8 cellular contexts compared by ENCODE assay signal in genomic region chr20:31720486-31721407, GRCh38. TPM values are rescaled to one million over a fixed set of nuclear protein-coding genes. Genes with fewer than 3 reads are reported as not detected.
DNase-seq lines count a peak whose midpoint lies in the region; ATAC-seq and TF ChIP-seq lines count a peak whose summit lies in the region.

No MANE protein-coding gene starts in this region.

- peaks cover 59% of the 10 kb centered on the region for H3K4me1 Mint-ChIP-seq in CD14-positive monocyte
- H3K4me1 Mint-ChIP-seq in activated naive CD4-positive, alpha-beta T cell treated with anti-CD3 and anti-CD28 coated beads for 36 hours (ENCODE audit: low read depth): peaks cover 25% of the 10 kb centered on the region

- no peak for ATAC-seq in HG02938 (IDR thresholded peaks at IDR 0.05; ENCODE audit: unreplicated experiment)

- CTCF ChIA-PET in activated naive CD4-positive, alpha-beta T cell treated with anti-CD3 and anti-CD28 coated beads for 36 hours (lab: Charles Lee): interaction anchor here (0.6 to 12.6 kb wide), 10 partner anchors 13 to 161 kb away, joined by 3 to 339 read pairs (median 6); no protein-coding TSS in a partner anchor

- H3K27me3 ChIP-seq in iPS-18a (ENCODE audit: control insufficient read depth, insufficient read depth, low read length) (no peaks in the 10 kb centered on the region), spleen (replicated peaks in 1 of 7) (no peaks in the 10 kb centered on the region)

- H3K4me1 ChIP-seq in iPS-18a (ENCODE audit: control insufficient read depth, low read depth, low read length): peaks cover 40% of the 10 kb centered on the region
- H3K4me1 ChIP-seq in spleen: peaks cover 39 to 75% (median 70%) of the 10 kb centered on the region in 6 donors

- intact Hi-C loops in CD14-positive monocyte (cut with micrococcal nuclease): loop anchor here (5.0 kb wide), 2 partner anchors 43 to 158 kb away; no protein-coding TSS in a partner anchor
- intact Hi-C loops in activated naive CD4-positive, alpha-beta T cell treated with anti-CD3 and anti-CD28 coated beads for 36 hours (cut with micrococcal nuclease): no loop called here
- intact Hi-C loops in spleen (cut with DNase I; ENCODE audit: low total_unique reads): no loop called here

- H3K36me3 ChIP-seq in iPS-18a (ENCODE audit: control insufficient read depth, low read depth, low read length) (peaks cover 22% of the 10 kb centered on the region), spleen (peaks cover 0 to 60% (median 0%) of the 10 kb centered on the region in 6 donors)

- H3K4me3 Mint-ChIP-seq in CD14-positive monocyte: peak overlapping the region; percentile 46 to 96
- peak overlapping the region; percentile 95 for H3K4me3 Mint-ChIP-seq in activated naive CD4-positive, alpha-beta T cell treated with anti-CD3 and anti-CD28 coated beads for 36 hours

- 13 to 23% (median 17%) methylated on average over 7 of the region's 7 CpGs for WGBS in spleen, 5 donors

- H3K27ac ChIP-seq in iPS-18a (ENCODE audit: low read length): no peak overlapping the region
- H3K27ac ChIP-seq in spleen: peak overlapping the region in 7 of 8 donors; percentile 95 to 98 (median 97)

- H3K4me3 ChIP-seq in HFF-Myc (replicated peaks; ENCODE audit: low read depth, low read length) (peak overlapping the region; percentile 50), iPS-18a (ENCODE audit: low read length) (peak overlapping the region; percentile 63), spleen (peak overlapping the region; percentile 65 to 98 (median 89))

- H3K9me3 ChIP-seq in iPS-18a (ENCODE audit: control insufficient read depth, low read depth, low read length) (no peaks in the 10 kb centered on the region), spleen (no peaks in the 10 kb centered on the region)

- H3K9me3 Mint-ChIP-seq in CD14-positive monocyte: no peaks in the 10 kb centered on the region
- no peaks in the 10 kb centered on the region for H3K9me3 Mint-ChIP-seq in activated naive CD4-positive, alpha-beta T cell treated with anti-CD3 and anti-CD28 coated beads for 36 hours

- no peak for TF ChIP-seq CTCF in CD14-positive monocyte (IDR thresholded peaks at IDR 0.05)
- no peak for TF ChIP-seq CTCF in HFF-Myc (IDR thresholded peaks at IDR 0.05; ENCODE audit: low read depth, low read length, missing control alignments)
- no peak for TF ChIP-seq CTCF in spleen (IDR thresholded peaks at IDR 0.05 in 8 of 11, conservative IDR thresholded peaks at IDR 0.05 in 3 of 11)

- H3K9ac ChIP-seq in iPS-18a (ENCODE audit: low read length): peak overlapping the region; percentile 11

- no peaks in the 10 kb centered on the region for H3K27me3 Mint-ChIP-seq in CD14-positive monocyte (ENCODE audit: low read depth in 3 of 3)
- no peaks in the 10 kb centered on the region for H3K27me3 Mint-ChIP-seq in activated naive CD4-positive, alpha-beta T cell treated with anti-CD3 and anti-CD28 coated beads for 36 hours (ENCODE audit: low read depth)

- H3K27ac Mint-ChIP-seq in CD14-positive monocyte: peak overlapping the region in 4 of 7 donors; percentile 30 to 72 (median 52)
- H3K27ac Mint-ChIP-seq in activated naive CD4-positive, alpha-beta T cell treated with anti-CD3 and anti-CD28 coated beads for 36 hours: peak overlapping the region; percentile 99

- TF ChIP-seq POLR2A in spleen (IDR thresholded peaks at IDR 0.05): no peak

- H3K36me3 Mint-ChIP-seq in CD14-positive monocyte: peaks cover 52 to 59% of the 10 kb centered on the region in 2 donors
- peaks cover 63% of the 10 kb centered on the region for H3K36me3 Mint-ChIP-seq in activated naive CD4-positive, alpha-beta T cell treated with anti-CD3 and anti-CD28 coated beads for 36 hours (ENCODE audit: low read depth)

- DNase-seq in CD14-positive monocyte (ENCODE audit: low spot score) (no peak), HFF-Myc (ENCODE audit: extremely low read depth, low read depth) (no peak), spleen (no peak), hepatic stellate cell (ENCODE audit: low spot score) (no peak), Ammon's horn (ENCODE audit: low spot score) (no peak)
- peak; percentile 44 for DNase-seq in activated naive CD4-positive, alpha-beta T cell treated with anti-CD3 and anti-CD28 coated beads for 36 hours

RNA-seq across cellular contexts. Expression of gene BCL2L1, which starts 1.9 kb away (rescaled TPM):
- polyA plus RNA-seq in CD14-positive monocyte (10 to 100 TPM; 12.4 to 14.3 TPM), spleen (10 to 100 TPM; 18.7 to 55.5 (median 22.7) TPM)
- 10 to 100 TPM; 87.9 to 89.2 TPM for total RNA-seq in activated naive CD4-positive, alpha-beta T cell treated with anti-CD3 and anti-CD28 coated beads for 36 hours
- total RNA-seq in spleen: 100 to 1,000 TPM in 4 of 7 donors, 10 to 100 TPM in 3; 70.2 to 167 (median 107) TPM

RNA-seq across cellular contexts. Expression of gene TPX2, which starts 18.3 kb away (rescaled TPM):
- polyA plus RNA-seq in CD14-positive monocyte: under 1 TPM in 1 of 2 donors, not detected in 1; 0.06 TPM
- total RNA-seq in activated naive CD4-positive, alpha-beta T cell treated with anti-CD3 and anti-CD28 coated beads for 36 hours: 100 to 1,000 TPM; 166 to 175 TPM
- 10 to 100 TPM in 3 of 7 donors, 1 to 10 TPM in 4; 2.6 to 16.2 (median 8.8) TPM for total RNA-seq in spleen
- 1 to 10 TPM; 1.4 to 9.3 (median 3.1) TPM for polyA plus RNA-seq in spleen

Comparison
In these comparisons a context has a peak if more than half of its experiments do, and no peak if none do; other contexts are left out.
1. RNA of gene TPX2, which starts 18.3 kb away (total RNA-seq): 166 to 175 TPM in activated naive CD4-positive, alpha-beta T cell treated with anti-CD3 and anti-CD28 coated beads for 36 hours; 2.6 to 16.2 TPM in spleen; every median in the first group is over 4 times any median in the second.
2. intact Hi-C loops: an anchor here in CD14-positive monocyte (5.0 kb wide); none called in activated naive CD4-positive, alpha-beta T cell treated with anti-CD3 and anti-CD28 coated beads for 36 hours and spleen.
3. Peak in every context shown above with its lines, with median percentiles within 50 percentile points of each other: H3K4me3 ChIP-seq.